In the genomic region with DNA sequence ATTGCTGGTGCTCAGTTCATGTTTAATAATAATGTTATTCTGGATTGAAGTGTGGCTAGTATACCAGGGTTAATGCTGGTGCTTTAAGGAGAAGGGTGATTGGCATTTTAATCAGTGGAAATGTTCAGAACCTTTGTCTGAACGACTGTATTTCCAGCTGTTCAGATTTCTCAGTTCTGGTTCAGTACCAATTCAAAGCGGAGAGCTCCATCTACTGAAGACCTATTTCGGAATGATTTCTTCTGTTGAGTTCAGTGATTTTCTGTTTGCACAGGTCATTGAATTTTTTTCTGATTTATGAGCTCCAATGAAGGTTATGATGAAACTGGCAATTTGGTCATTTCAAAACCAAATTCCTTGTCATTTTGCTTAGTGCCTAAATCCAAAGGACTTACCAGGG, we compare ENCODE assay signal across 21 cellular contexts.
A peak's percentile ranks its signal among the peaks of the same experiment; 100 is the strongest.
DNase-seq lines count a peak whose midpoint lies in the region; ATAC-seq and TF ChIP-seq lines count a peak whose summit lies in the region.
"Had no signal": no experiment of that assay in that cellular context is flagged by ENCODE, and none has a peak within 500 bp of the region (broad histone marks: within the 10 kb centered on the region; RNA-seq: fewer than 3 reads in every experiment).

No MANE protein-coding gene starts in this region.

- TF ChIP-seq POLR2A in body of pancreas (IDR thresholded peaks at IDR 0.05), result no peak
- TF ChIP-seq POLR2A in gastroesophageal sphincter (IDR thresholded peaks at IDR 0.05), result no peak

- no peaks in the 10 kb centered on the region for H4K20me1 ChIP-seq in neural cell (ENCODE audit: insufficient read depth)

- in situ Hi-C loops in GM13977 (cut with MboI; ENCODE audit: low pct_unique_long_range_greater_than_20kb, low sequenced_read_pairs, unreplicated experiment), result no loop called here

- H3K36me3 ChIP-seq in body of pancreas (replicated peaks in 1 of 2; ENCODE audit: insufficient read depth in 1 of 2, low read depth in 2 of 2) (no peaks in the 10 kb centered on the region), neural cell (ENCODE audit: insufficient read depth, low read length) (no peaks in the 10 kb centered on the region), gastroesophageal sphincter (no peaks in the 10 kb centered on the region)
- H3K36me3 ChIP-seq: MG63 had no signal

- H3K4me2 ChIP-seq in neural cell (ENCODE audit: low read length), result no peak overlapping the region
- H3K4me2 ChIP-seq: KMS-11 had no signal

- ATAC-seq in body of pancreas (peak; percentile 30), gastroesophageal sphincter (no peak)
- ATAC-seq: Panc1 had no signal

- no peak for TF ChIP-seq EP300 in neural cell (conservative IDR thresholded peaks at IDR 0.05; ENCODE audit: poor library complexity, severe bottlenecking)
- no peak for TF ChIP-seq EP300 in gastroesophageal sphincter (IDR thresholded peaks at IDR 0.05)

- H3K27ac ChIP-seq in body of pancreas, result no peak overlapping the region
- H3K27ac ChIP-seq in neural cell (ENCODE audit: low read length), result no peak overlapping the region
- no peak overlapping the region for H3K27ac ChIP-seq in gastroesophageal sphincter
- H3K27ac ChIP-seq: 22Rv1, GM23248, KMS-11 had no signal

- H3K9me2 ChIP-seq in neural cell (ENCODE audit: insufficient read depth, low read length), result no peaks in the 10 kb centered on the region

- H3K4me3 ChIP-seq in body of pancreas, result no peak overlapping the region
- no peak overlapping the region for H3K4me3 ChIP-seq in neural cell (ENCODE audit: low read length)
- no peak overlapping the region for H3K4me3 ChIP-seq in gastroesophageal sphincter
- H3K4me3 ChIP-seq: GM23248, MG63 had no signal

- H2AFZ ChIP-seq in neural cell (ENCODE audit: low read depth, low read length), result no peak overlapping the region
- H2AFZ ChIP-seq: GM23248 had no signal

- no peaks in the 10 kb centered on the region for H3K79me2 ChIP-seq in neural cell (replicated peaks; ENCODE audit: insufficient read depth, low read length)

- H3F3A ChIP-seq in neural cell (ENCODE audit: insufficient read depth, low read length, poor library complexity, severe bottlenecking), result no peaks in the 10 kb centered on the region

- DNase-seq in DMS53 (lab: John Stamatoyannopoulos, UW), result peak; percentile 12
- DNase-seq in DMS53 treated with DMSO at 0.1 percent for 48 hours (lab: John Stamatoyannopoulos, UW; ENCODE audit: unreplicated experiment), result no peak
- no peak for DNase-seq in GM13977 (ENCODE audit: low spot score)
- DNase-seq in body of pancreas, result no peak
- DNase-seq in SHP77 (lab: John Stamatoyannopoulos, UW), result no peak
- DNase-seq in NCI-H2171 (lab: John Stamatoyannopoulos, UW), result no peak
- DNase-seq: Calu3; CD4-positive, alpha-beta memory T cell; DND-41; GM23248; HFFc6; MG63; NCI-H1092 treated with DMSO at 0.1 percent for 48 hours; NCI-H2107; NCI-H446; NCI-H748 treated with DMSO at 0.1 percent for 48 hours had no signal

- TF ChIP-seq RAD21 in neural cell (conservative IDR thresholded peaks at IDR 0.05), result peak; percentile 39

- intact Hi-C loops in body of pancreas (cut with DNase I), result no loop called here

- no peaks in the 10 kb centered on the region for H3K9me3 ChIP-seq in body of pancreas
- H3K9me3 ChIP-seq in neural cell (ENCODE audit: low read length), result no peaks in the 10 kb centered on the region
- no peaks in the 10 kb centered on the region for H3K9me3 ChIP-seq in gastroesophageal sphincter
- H3K9me3 ChIP-seq: MG63 had no signal

- H3K27me3 ChIP-seq in body of pancreas (no peaks in the 10 kb centered on the region), neural cell (ENCODE audit: insufficient read depth, low read depth, low read length) (no peaks in the 10 kb centered on the region), gastroesophageal sphincter (no peaks in the 10 kb centered on the region)
- H3K27me3 ChIP-seq: MG63 had no signal

- TF ChIP-seq CTCF in GM13977 (IDR thresholded peaks at IDR 0.05; ENCODE audit: extremely low read depth, insufficient read depth, missing control alignments) (peak; percentile 2), body of pancreas (IDR thresholded peaks at IDR 0.05) (peak in 2 of 7 experiments; percentile 23 to 45), neural cell (IDR thresholded peaks at IDR 0.05; ENCODE audit: poor library complexity, severe bottlenecking) (peak; percentile 25), gastroesophageal sphincter (IDR thresholded peaks at IDR 0.05) (no peak)

- no peak overlapping the region for H3K9ac ChIP-seq in neural cell (ENCODE audit: low read length)
- H3K9ac ChIP-seq: GM23248, KMS-11 had no signal

- peaks cover 11% of the 10 kb centered on the region for H3K4me1 ChIP-seq in body of pancreas
- peaks cover 0 to 6% (median 0%) of the 10 kb centered on the region in 3 donors for H3K4me1 ChIP-seq in gastroesophageal sphincter

- WGBS in body of pancreas, 2 donors, result 29 to 38% methylated on average over 3 of the region's 3 CpGs
- 49 to 71% methylated on average over 3 of the region's 3 CpGs for WGBS in gastroesophageal sphincter (ENCODE audit: low coverage in 1 of 2), 2 donors

TF ChIP-seq in neural cell, 6 proteins besides CTCF, POLR2A, EP300 and RAD21:
- no peak for TF ChIP-seq MXI1 (conservative IDR thresholded peaks at IDR 0.05; ENCODE audit: poor library complexity, severe bottlenecking)

Comparison
In these comparisons a context has a peak if more than half of its experiments do, and no peak if none do; other contexts are left out.
1. CTCF ChIP-seq: peak in GM13977 (single experiment) and neural cell (single experiment); none in gastroesophageal sphincter (0 of 4).